ENCODE assay signal across 29 cellular contexts in the genomic region with DNA sequence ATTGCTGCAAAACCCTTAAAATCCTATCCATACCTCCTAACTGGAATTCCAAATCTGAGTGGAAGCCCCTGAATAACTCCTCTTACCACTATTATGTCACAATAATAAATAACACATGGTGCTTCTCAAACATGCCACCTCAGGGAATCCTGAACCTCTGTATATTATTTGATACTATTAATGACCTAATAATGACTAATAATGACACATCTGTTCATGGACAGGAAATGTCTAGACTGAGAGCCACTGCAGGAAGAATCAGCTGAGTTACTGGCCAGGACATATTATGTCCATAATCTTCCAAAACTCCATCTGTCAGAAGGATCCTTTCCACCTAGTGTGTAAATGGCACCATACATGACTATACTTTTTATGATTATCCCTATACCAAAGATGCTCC. TPM values are rescaled to one million over a fixed set of nuclear protein-coding genes. Genes with fewer than 3 reads are reported as not detected.
"Had no signal": no experiment of that assay in that cellular context is flagged by ENCODE, and none has a peak within 500 bp of the region (broad histone marks: within the 10 kb centered on the region; RNA-seq: fewer than 3 reads in every experiment).

No MANE protein-coding gene starts in this region.

- FAIRE-seq: small intestine, urothelium cell line had no signal

- H3K79me2 ChIP-seq: parathyroid adenoma had no signal

- H3K27me3 ChIP-seq: neural progenitor cell, ovary, right lobe of liver, sigmoid colon, stomach, thyroid gland, tibial nerve, upper lobe of left lung, vagina had no signal

- DNase-seq: natural killer cell; occipital lobe; ovary; posterior cingulate gyrus; psoas muscle; right cardiac atrium; right lobe of liver; sigmoid colon; small intestine; stimulated activated CD4-positive, alpha-beta T cell treated with anti-CD3 and anti-CD28 coated beads, Interleukin-15, amount 100 ng/mL, for 24 hours; stimulated activated CD4-positive, alpha-beta T cell treated with anti-CD3 and anti-CD28 coated beads, Interleukin-2, amount 100 ng/mL, for 24 hours; stimulated activated CD4-positive, alpha-beta T cell treated with anti-CD3 and anti-CD28 coated beads, Interleukin-2, amount 100 ng/mL, for 48 hours; stimulated activated CD4-positive, alpha-beta T cell treated with anti-CD3 and anti-CD28 coated beads, Interleukin-4, amount 100 ng/mL, for 24 hours; stimulated activated naive B cell treated with anti-CD40 and anti-IgM and Interleukin-4, amounts not matched to agents 10 μg/mL and 1 μg/mL and 100 μg/mL, for 72 hours; stimulated activated naive CD4-positive, alpha-beta T cell treated with Interleukin-2 at 50 U/mL for 16 hours; stomach; thyroid gland; trophoblast cell; upper lobe of left lung had no signal

- H3K9me3 ChIP-seq: ovary, psoas muscle, right lobe of liver, sigmoid colon, stomach, thoracic aorta, thyroid gland, upper lobe of left lung, vagina had no signal

- H2AFZ ChIP-seq: neural progenitor cell, parathyroid adenoma had no signal

- H3K4me2 ChIP-seq: neural progenitor cell had no signal

- ATAC-seq: natural killer cell; psoas muscle; right cardiac atrium; right lobe of liver; stimulated activated effector memory CD8-positive, alpha-beta T cell treated with anti-CD3 and anti-CD28 coated beads, Interleukin-12 subunit alpha, Interleukin-12 subunit beta, amount 100 ng/mL, for 72 hours; stimulated activated naive B cell treated with anti-CD40 and anti-IgM and Interleukin-4, amounts not matched to agents 10 μg/mL and 1 μg/mL and 100 μg/mL, for 72 hours had no signal

- H3K36me3 ChIP-seq: neural progenitor cell, ovary, right lobe of liver, sigmoid colon, stomach, thoracic aorta, thyroid gland, tibial nerve, upper lobe of left lung, vagina had no signal

- H3K4me3 ChIP-seq: neural progenitor cell, ovary, psoas muscle, right lobe of liver, sigmoid colon, stomach, thoracic aorta, thyroid gland, tibial nerve, upper lobe of left lung, vagina had no signal

- H3K27ac ChIP-seq: neural progenitor cell, ovary, parathyroid adenoma, psoas muscle, right lobe of liver, sigmoid colon, stomach, thoracic aorta, thyroid gland, tibial nerve, upper lobe of left lung, vagina had no signal

- H3K4me1 ChIP-seq: neural progenitor cell, parathyroid adenoma, psoas muscle, right lobe of liver, sigmoid colon, stomach, thyroid gland, tibial nerve, upper lobe of left lung, vagina had no signal

- H3K9ac ChIP-seq: neural progenitor cell, parathyroid adenoma had no signal

RNA-seq across cellular contexts. Expression of a gene that starts 7.7 kb away (rescaled TPM):
- total RNA-seq: occipital lobe, progenitor cell of endocrine pancreas, psoas muscle, renal cortical epithelial cell, ureter, vagina had no signal
- polyA plus RNA-seq: ovary had no signal
